Comparison of ENCODE assay signal across 21 cellular contexts in the genomic region with DNA sequence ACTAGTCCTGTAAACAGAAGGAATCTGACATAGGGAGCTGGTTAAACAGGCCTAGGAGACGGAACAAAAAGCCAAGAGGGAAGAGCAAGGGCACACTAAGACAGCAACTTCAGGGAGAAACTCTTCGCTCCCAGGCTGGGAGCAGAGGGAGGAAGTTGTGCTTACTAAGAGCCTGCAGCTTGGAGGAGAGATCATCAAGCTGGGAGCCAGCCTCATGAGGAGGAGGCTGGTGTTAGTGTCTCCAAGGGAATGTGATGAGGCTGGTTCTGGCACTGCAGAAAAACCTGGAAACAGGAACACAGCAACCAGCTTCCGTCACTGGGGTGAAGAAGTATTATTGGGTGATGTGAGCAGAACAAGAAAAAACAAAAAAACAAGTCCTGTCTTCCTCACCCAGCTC.
DNase-seq lines count a peak whose midpoint lies in the region; ATAC-seq and TF ChIP-seq lines count a peak whose summit lies in the region.
"Had no signal": no experiment of that assay in that cellular context is flagged by ENCODE, and none has a peak within 500 bp of the region (broad histone marks: within the 10 kb centered on the region; RNA-seq: fewer than 3 reads in every experiment).

No MANE protein-coding gene starts in this region.

- DNase-seq in left ventricle myocardium superior = no peak
- DNase-seq in Right ventricle myocardium superior = no peak
- DNase-seq in fibroblast of the aortic adventitia (ENCODE audit: low read depth) = peak; percentile 4
- peak; percentile 16 for DNase-seq in middle frontal gyrus (ENCODE audit: extremely low spot score, low spot score)
- DNase-seq in retina = no peak
- DNase-seq in SKM-1 (lab: John Stamatoyannopoulos, UW; ENCODE audit: unreplicated experiment) = no peak
- DNase-seq in CD1c-positive myeloid dendritic cell (ENCODE audit: extremely low spot score) = no peak
- DNase-seq: DMS53; EL; Karpas-422; MV-4-11; NCI-H1105 treated with DMSO at 0.1 percent for 48 hours; NCI-H2029 treated with DMSO at 0.1 percent for 48 hours; NCI-H2171; NCI-H345; NCI-H524; NCI-H774; NK-92 treated with Interleukin-12 subunit alpha and Interleukin-12 subunit beta, amount 100 ng/mL, for 24 hours had no signal

- intact Hi-C loops in left ventricle myocardium superior (cut with micrococcal nuclease) = no loop called here
- intact Hi-C loops in Right ventricle myocardium superior (cut with DNase I) = no loop called here

- no peak for TF ChIP-seq CTCF in fibroblast of the aortic adventitia (IDR thresholded peaks at IDR 0.05; ENCODE audit: insufficient read depth, low read length)

- no peak overlapping the region for H3K4me3 ChIP-seq in fibroblast of the aortic adventitia (ENCODE audit: low read depth, low read length)
- H3K4me3 ChIP-seq: HAP-1, SJSA1 had no signal

- ATAC-seq in left ventricle myocardium superior (peak; percentile 25), Right ventricle myocardium superior (ENCODE audit: poor library complexity) (no peak), HG02798 (IDR thresholded peaks at IDR 0.05; ENCODE audit: poor library complexity, unreplicated experiment) (no peak)

Comparison
In these comparisons a context has a peak if more than half of its experiments do, and no peak if none do; other contexts are left out.
1. DNase-seq: peak in fibroblast of the aortic adventitia (single experiment) and middle frontal gyrus (single experiment); none in left ventricle myocardium superior (single experiment), Right ventricle myocardium superior (single experiment), retina (single experiment), SKM-1 (single experiment) and CD1c-positive myeloid dendritic cell (single experiment).